ENCODE assay signal across 24 cellular contexts in genomic region chr12:131683266-131684014, GRCh38. TPM values are rescaled to one million over a fixed set of nuclear protein-coding genes. Genes with fewer than 3 reads are reported as not detected.
DNase-seq lines count a peak whose midpoint lies in the region; ATAC-seq and TF ChIP-seq lines count a peak whose summit lies in the region.
"Had no signal": no experiment of that assay in that cellular context is flagged by ENCODE, and none has a peak within 500 bp of the region (broad histone marks: within the 10 kb centered on the region; RNA-seq: fewer than 3 reads in every experiment).

No MANE protein-coding gene starts in this region.

- H3K9me3 ChIP-seq in breast epithelium (peaks cover 0 to 3% of the 10 kb centered on the region in 2 donors), smooth muscle cell (replicated peaks; ENCODE audit: low read depth) (no peaks in the 10 kb centered on the region)
- H3K9me3 ChIP-seq: adrenal gland, HAP-1, SK-N-SH, tibial nerve had no signal

- no peaks in the 10 kb centered on the region for H3K79me2 ChIP-seq in smooth muscle cell (ENCODE audit: low read depth)
- H3K79me2 ChIP-seq: hepatocyte had no signal

- CTCF ChIA-PET in MCF 10A (lab: Yijun Ruan, JAX): no interaction called here

- H3K4me1 Mint-ChIP-seq in MCF 10A (ENCODE audit: insufficient read depth, unreplicated experiment): peaks cover 15% of the 10 kb centered on the region
- peaks cover 15% of the 10 kb centered on the region for H3K4me1 Mint-ChIP-seq in activated T-helper 1 cell treated with anti-CD3 and anti-CD28 coated beads, Interleukin-12 subunit alpha, Interleukin-12 subunit beta, Interleukin-2, Interleukin-4 antibody, amounts not matched to agents 30 ng/mL and 10 ng/mL and 1 ng/mL, durations not matched to agents 14 hours and 24 hours and 36 hours (ENCODE audit: low read depth)
- peaks cover 27% of the 10 kb centered on the region for H3K4me1 Mint-ChIP-seq in stimulated activated effector memory CD8-positive, alpha-beta T cell treated with anti-CD3 and anti-CD28 coated beads, Interleukin-12 subunit alpha, Interleukin-12 subunit beta, amount 100 ng/mL, for 72 hours
- peaks cover 5 to 10% of the 10 kb centered on the region in 2 donors for H3K4me1 Mint-ChIP-seq in stimulated activated naive B cell treated with anti-CD40 and anti-IgM and Interleukin-4, amounts not matched to agents 10 μg/mL and 1 μg/mL and 100 μg/mL, for 72 hours

- no peaks in the 10 kb centered on the region for H4K20me1 ChIP-seq in smooth muscle cell (ENCODE audit: low read depth)

- POLR2A ChIA-PET in MCF 10A (lab: Yijun Ruan, JAX): interaction anchor here (1.1 kb wide), 1 partner anchor 28 kb away, joined by 3 read pairs; the partner anchor contains the start of gene SFSWAP

- H3K4me1 ChIP-seq in breast epithelium (no peaks in the 10 kb centered on the region), smooth muscle cell (ENCODE audit: low read depth) (no peaks in the 10 kb centered on the region)
- H3K4me1 ChIP-seq: adrenal gland, HAP-1 had no signal

- H2AFZ ChIP-seq in smooth muscle cell (ENCODE audit: low read depth): no peak overlapping the region
- H2AFZ ChIP-seq: hepatocyte had no signal

- H3K9me3 Mint-ChIP-seq in MCF 10A (ENCODE audit: unreplicated experiment): peaks cover 5% of the 10 kb centered on the region
- H3K9me3 Mint-ChIP-seq in activated T-helper 1 cell treated with anti-CD3 and anti-CD28 coated beads, Interleukin-12 subunit alpha, Interleukin-12 subunit beta, Interleukin-2, Interleukin-4 antibody, amounts not matched to agents 30 ng/mL and 10 ng/mL and 1 ng/mL, durations not matched to agents 14 hours and 24 hours and 36 hours: peaks cover 14% of the 10 kb centered on the region
- H3K9me3 Mint-ChIP-seq in stimulated activated effector memory CD8-positive, alpha-beta T cell treated with anti-CD3 and anti-CD28 coated beads, Interleukin-12 subunit alpha, Interleukin-12 subunit beta, amount 100 ng/mL, for 72 hours: peaks cover 3% of the 10 kb centered on the region
- peaks cover 3 to 5% of the 10 kb centered on the region in 2 donors for H3K9me3 Mint-ChIP-seq in stimulated activated naive B cell treated with anti-CD40 and anti-IgM and Interleukin-4, amounts not matched to agents 10 μg/mL and 1 μg/mL and 100 μg/mL, for 72 hours

- H3K36me3 Mint-ChIP-seq in MCF 10A (ENCODE audit: insufficient read depth, unreplicated experiment): no peaks in the 10 kb centered on the region
- no peaks in the 10 kb centered on the region for H3K36me3 Mint-ChIP-seq in activated T-helper 1 cell treated with anti-CD3 and anti-CD28 coated beads, Interleukin-12 subunit alpha, Interleukin-12 subunit beta, Interleukin-2, Interleukin-4 antibody, amounts not matched to agents 30 ng/mL and 10 ng/mL and 1 ng/mL, durations not matched to agents 14 hours and 24 hours and 36 hours (ENCODE audit: low read depth)
- peaks cover 8% of the 10 kb centered on the region for H3K36me3 Mint-ChIP-seq in stimulated activated effector memory CD8-positive, alpha-beta T cell treated with anti-CD3 and anti-CD28 coated beads, Interleukin-12 subunit alpha, Interleukin-12 subunit beta, amount 100 ng/mL, for 72 hours
- no peaks in the 10 kb centered on the region for H3K36me3 Mint-ChIP-seq in stimulated activated naive B cell treated with anti-CD40 and anti-IgM and Interleukin-4, amounts not matched to agents 10 μg/mL and 1 μg/mL and 100 μg/mL, for 72 hours
- H3K36me3 Mint-ChIP-seq: CD4-positive, alpha-beta memory T cell; memory B cell; naive B cell had no signal

- H3K4me3 ChIP-seq in breast epithelium (no peak overlapping the region), smooth muscle cell (no peak overlapping the region)
- H3K4me3 ChIP-seq: adrenal gland, GM12878, HAP-1, hepatocyte, tibial nerve had no signal

- H3K27me3 Mint-ChIP-seq in MCF 10A (ENCODE audit: insufficient read depth, unreplicated experiment): peaks cover 23% of the 10 kb centered on the region
- H3K27me3 Mint-ChIP-seq in activated T-helper 1 cell treated with anti-CD3 and anti-CD28 coated beads, Interleukin-12 subunit alpha, Interleukin-12 subunit beta, Interleukin-2, Interleukin-4 antibody, amounts not matched to agents 30 ng/mL and 10 ng/mL and 1 ng/mL, durations not matched to agents 14 hours and 24 hours and 36 hours (ENCODE audit: insufficient read depth): no peaks in the 10 kb centered on the region
- peaks cover 29 to 42% of the 10 kb centered on the region in 2 donors for H3K27me3 Mint-ChIP-seq in stimulated activated naive B cell treated with anti-CD40 and anti-IgM and Interleukin-4, amounts not matched to agents 10 μg/mL and 1 μg/mL and 100 μg/mL, for 72 hours

- no peak overlapping the region for H3K4me3 Mint-ChIP-seq in MCF 10A (ENCODE audit: unreplicated experiment)
- no peak overlapping the region for H3K4me3 Mint-ChIP-seq in activated T-helper 1 cell treated with anti-CD3 and anti-CD28 coated beads, Interleukin-12 subunit alpha, Interleukin-12 subunit beta, Interleukin-2, Interleukin-4 antibody, amounts not matched to agents 30 ng/mL and 10 ng/mL and 1 ng/mL, durations not matched to agents 14 hours and 24 hours and 36 hours
- no peak overlapping the region for H3K4me3 Mint-ChIP-seq in stimulated activated effector memory CD8-positive, alpha-beta T cell treated with anti-CD3 and anti-CD28 coated beads, Interleukin-12 subunit alpha, Interleukin-12 subunit beta, amount 100 ng/mL, for 72 hours
- H3K4me3 Mint-ChIP-seq in stimulated activated naive B cell treated with anti-CD40 and anti-IgM and Interleukin-4, amounts not matched to agents 10 μg/mL and 1 μg/mL and 100 μg/mL, for 72 hours: no peak overlapping the region
- H3K4me3 Mint-ChIP-seq: CD4-positive, alpha-beta memory T cell; memory B cell had no signal

- no peak for TF ChIP-seq CTCF in MCF 10A (IDR thresholded peaks at IDR 0.05; ENCODE audit: unreplicated experiment)
- no peak for TF ChIP-seq CTCF in breast epithelium (IDR thresholded peaks at IDR 0.05)
- no peak for TF ChIP-seq CTCF in smooth muscle cell (IDR thresholded peaks at IDR 0.05; ENCODE audit: borderline replicate concordance, insufficient read depth, poor library complexity, severe bottlenecking)

- no peak for ATAC-seq in stimulated activated effector memory CD8-positive, alpha-beta T cell treated with anti-CD3 and anti-CD28 coated beads, Interleukin-12 subunit alpha, Interleukin-12 subunit beta, amount 100 ng/mL, for 72 hours
- no peak for ATAC-seq in HG02970 (IDR thresholded peaks at IDR 0.05; ENCODE audit: low FRiP score, unreplicated experiment)
- no peak for ATAC-seq in stimulated activated naive B cell treated with anti-CD40 and anti-IgM and Interleukin-4, amounts not matched to agents 10 μg/mL and 1 μg/mL and 100 μg/mL, for 72 hours (replicated peaks)

- no peak overlapping the region for H3K9ac ChIP-seq in smooth muscle cell (ENCODE audit: low read depth)
- H3K9ac ChIP-seq: KMS-11, SK-N-SH had no signal

- no peak overlapping the region for H3K27ac Mint-ChIP-seq in MCF 10A (ENCODE audit: low read depth, unreplicated experiment)
- peak overlapping the region; percentile 71 for H3K27ac Mint-ChIP-seq in activated T-helper 1 cell treated with anti-CD3 and anti-CD28 coated beads, Interleukin-12 subunit alpha, Interleukin-12 subunit beta, Interleukin-2, Interleukin-4 antibody, amounts not matched to agents 30 ng/mL and 10 ng/mL and 1 ng/mL, durations not matched to agents 14 hours and 24 hours and 36 hours
- peak overlapping the region; percentile 65 for H3K27ac Mint-ChIP-seq in stimulated activated effector memory CD8-positive, alpha-beta T cell treated with anti-CD3 and anti-CD28 coated beads, Interleukin-12 subunit alpha, Interleukin-12 subunit beta, amount 100 ng/mL, for 72 hours
- H3K27ac Mint-ChIP-seq in stimulated activated naive B cell treated with anti-CD40 and anti-IgM and Interleukin-4, amounts not matched to agents 10 μg/mL and 1 μg/mL and 100 μg/mL, for 72 hours: no peak overlapping the region

- no peak overlapping the region for H3K27ac ChIP-seq in breast epithelium
- H3K27ac ChIP-seq in smooth muscle cell (ENCODE audit: low read depth): no peak overlapping the region
- H3K27ac ChIP-seq: adrenal gland, epithelial cell of prostate, hepatocyte, KMS-11, tibial nerve had no signal

- no peaks in the 10 kb centered on the region for H3K36me3 ChIP-seq in breast epithelium
- H3K36me3 ChIP-seq in smooth muscle cell (ENCODE audit: low read depth): no peaks in the 10 kb centered on the region
- H3K36me3 ChIP-seq: adrenal gland, HAP-1, tibial nerve had no signal

- BruUV-seq in MCF 10A (replicated peaks; lab: Mats Ljungman, UMichigan): no TSS peak

- no peak for TF ChIP-seq POLR2A in breast epithelium (IDR thresholded peaks at IDR 0.05)

- intact Hi-C loops in MCF 10A (cut with micrococcal nuclease): no loop called here
- intact Hi-C loops in breast epithelium (cut with DNase I; ENCODE audit: low total_unique reads): no loop called here
- intact Hi-C loops in activated T-helper 1 cell treated with anti-CD3 and anti-CD28 coated beads, Interleukin-12 subunit alpha, Interleukin-12 subunit beta, Interleukin-2, Interleukin-4 antibody, amounts not matched to agents 30 ng/mL and 10 ng/mL and 1 ng/mL, durations not matched to agents 14 hours and 24 hours and 36 hours (cut with micrococcal nuclease): loop anchor here (10.0 kb wide), 1 partner anchor 211 kb away; the partner anchor contains the start of gene ULK1

- 87% methylated on average over 17 of the region's 17 CpGs for WGBS in smooth muscle cell (ENCODE audit: low lambda C conversion rate)

- H3F3A ChIP-seq in smooth muscle cell (ENCODE audit: low read depth): no peaks in the 10 kb centered on the region

- peaks cover 0 to 43% of the 10 kb centered on the region in 2 donors for H3K27me3 ChIP-seq in breast epithelium
- H3K27me3 ChIP-seq in smooth muscle cell (ENCODE audit: low read depth): peaks cover 4% of the 10 kb centered on the region
- H3K27me3 ChIP-seq: adrenal gland had no signal

- DNase-seq in MCF 10A (ENCODE audit: unreplicated experiment) (peak; percentile 6), breast epithelium (ENCODE audit: low spot score in 2 of 2) (no peak), islet precursor cell (peak; percentile 42), smooth muscle cell (lab: John Stamatoyannopoulos, UW; ENCODE audit: unreplicated experiment) (no peak)
- no peak for DNase-seq in activated T-helper 1 cell treated with anti-CD3 and anti-CD28 coated beads, Interleukin-12 subunit alpha, Interleukin-12 subunit beta, Interleukin-2, Interleukin-4 antibody, amounts not matched to agents 30 ng/mL and 10 ng/mL and 1 ng/mL, durations not matched to agents 14 hours and 24 hours and 36 hours (ENCODE audit: low spot score)
- DNase-seq in stimulated activated effector memory CD8-positive, alpha-beta T cell treated with anti-CD3 and anti-CD28 coated beads, Interleukin-12 subunit alpha, Interleukin-12 subunit beta, amount 100 ng/mL, for 72 hours (ENCODE audit: low spot score in 2 of 2): no peak
- DNase-seq in stimulated activated naive B cell treated with anti-CD40 and anti-IgM and Interleukin-4, amounts not matched to agents 10 μg/mL and 1 μg/mL and 100 μg/mL, for 72 hours: no peak
- DNase-seq: caudate nucleus, foreskin fibroblast, naive B cell, NCI-H1930, RPMI8226, SK-N-SH, T1000 had no signal

- no peak overlapping the region for H3K4me2 ChIP-seq in smooth muscle cell
- H3K4me2 ChIP-seq: hepatocyte, KMS-11, SK-N-SH had no signal

RNA-seq across cellular contexts. Expression of gene SFSWAP, which starts 27.4 kb away (rescaled TPM):
- total RNA-seq in MCF 10A (2022) (68.2 and 68.8 TPM in 2 replicates), breast epithelium (10 to 100 TPM; 34.9 to 54.7 (median 49.8) TPM), smooth muscle cell (19.4 and 32.3 TPM in 2 replicates)
- 65.3 and 69.3 TPM in 2 replicates for total RNA-seq in activated T-helper 1 cell treated with anti-CD3 and anti-CD28 coated beads, Interleukin-12 subunit alpha, Interleukin-12 subunit beta, Interleukin-2, Interleukin-4 antibody, amounts not matched to agents 30 ng/mL and 10 ng/mL and 1 ng/mL, durations not matched to agents 14 hours and 24 hours and 36 hours
- 24.1 and 33.5 TPM in 2 replicates for polyA plus RNA-seq in smooth muscle cell

Comparison
In these comparisons a context has a peak if more than half of its experiments do, and no peak if none do; other contexts are left out.
1. DNase-seq: peak in MCF 10A (single experiment) and islet precursor cell (single experiment); none in breast epithelium (0 of 2), activated T-helper 1 cell treated with anti-CD3 and anti-CD28 coated beads, Interleukin-12 subunit alpha, Interleukin-12 subunit beta, Interleukin-2, Interleukin-4 antibody, amounts not matched to agents 30 ng/mL and 10 ng/mL and 1 ng/mL, durations not matched to agents 14 hours and 24 hours and 36 hours (single experiment), stimulated activated effector memory CD8-positive, alpha-beta T cell treated with anti-CD3 and anti-CD28 coated beads, Interleukin-12 subunit alpha, Interleukin-12 subunit beta, amount 100 ng/mL, for 72 hours (0 of 2), smooth muscle cell (single experiment) and stimulated activated naive B cell treated with anti-CD40 and anti-IgM and Interleukin-4, amounts not matched to agents 10 μg/mL and 1 μg/mL and 100 μg/mL, for 72 hours (single experiment).
2. H3K27ac Mint-ChIP-seq: peak in activated T-helper 1 cell treated with anti-CD3 and anti-CD28 coated beads, Interleukin-12 subunit alpha, Interleukin-12 subunit beta, Interleukin-2, Interleukin-4 antibody, amounts not matched to agents 30 ng/mL and 10 ng/mL and 1 ng/mL, durations not matched to agents 14 hours and 24 hours and 36 hours (single experiment) and stimulated activated effector memory CD8-positive, alpha-beta T cell treated with anti-CD3 and anti-CD28 coated beads, Interleukin-12 subunit alpha, Interleukin-12 subunit beta, amount 100 ng/mL, for 72 hours (single experiment); none in MCF 10A (single experiment) and stimulated activated naive B cell treated with anti-CD40 and anti-IgM and Interleukin-4, amounts not matched to agents 10 μg/mL and 1 μg/mL and 100 μg/mL, for 72 hours (single experiment).